Comparison of ENCODE assay signal across 32 cellular contexts in genomic region chr6:98343797-98344196, GRCh38.
"Had no signal": no experiment of that assay in that cellular context is flagged by ENCODE, and none has a peak within 500 bp of the region (broad histone marks: within the 10 kb centered on the region; RNA-seq: fewer than 3 reads in every experiment).

No MANE protein-coding gene starts in this region.

- H3K36me3 ChIP-seq: ascending aorta, cardiac muscle cell had no signal

- H3K4me1 ChIP-seq: ascending aorta had no signal

- H3K27me3 ChIP-seq: ascending aorta, cardiac muscle cell had no signal

- ATAC-seq: activated CD4-positive, alpha-beta T cell treated with anti-CD3 and anti-CD28 coated beads for 36 hours; activated CD4-positive, CD25-positive, alpha-beta regulatory T cell treated with anti-CD3 and anti-CD28 coated beads, Interleukin-2, amount 50 U/mL, for 24 hours; activated CD8-positive, alpha-beta memory T cell treated with anti-CD3 and anti-CD28 coated beads, Interleukin-2, amount 10 ng/mL, durations not matched to agents 7 days and 5 days; activated CD8-positive, alpha-beta T cell treated with anti-CD3 and anti-CD28 coated beads, Interleukin-2, amount 10 ng/mL, durations not matched to agents 7 days and 5 days; activated naive CD8-positive, alpha-beta T cell treated with anti-CD3 and anti-CD28 coated beads, Interleukin-2, amount 50 U/mL, for 24 hours had no signal

- FAIRE-seq: bronchial epithelial cell, TTC549 had no signal

- DNase-seq: activated CD4-positive, alpha-beta memory T cell treated with anti-CD3 and anti-CD28 coated beads, Interleukin-2, amount 10 ng/mL, durations not matched to agents 7 days and 5 days; activated CD4-positive, alpha-beta T cell treated with anti-CD3 and anti-CD28 coated beads for 1 hour; activated CD4-positive, alpha-beta T cell treated with anti-CD3 and anti-CD28 coated beads for 36 hours; activated CD4-positive, alpha-beta T cell treated with anti-CD3 and anti-CD28 coated beads for 48 hours; activated CD4-positive, alpha-beta T cell treated with anti-CD3 and anti-CD28 coated beads, Interleukin-2, amount 10 ng/mL, durations not matched to agents 7 days and 5 days; activated CD4-positive, alpha-beta T cell treated with anti-CD3 and anti-CD28 coated beads, Interleukin-2, amount 50 U/mL, for 48 hours; activated CD4-positive, CD25-positive, alpha-beta regulatory T cell; activated CD8-positive, alpha-beta memory T cell treated with anti-CD3 and anti-CD28 coated beads for 24 hours; activated CD8-positive, alpha-beta memory T cell treated with anti-CD3 and anti-CD28 coated beads, Interleukin-2, amount 10 ng/mL, durations not matched to agents 7 days and 5 days; activated CD8-positive, alpha-beta memory T cell treated with anti-CD3 and anti-CD28 coated beads, Interleukin-2, amount 50 U/mL, for 48 hours; activated CD8-positive, alpha-beta T cell treated with anti-CD3 and anti-CD28 coated beads, Interleukin-2, amount 10 ng/mL, durations not matched to agents 7 days and 5 days; activated effector memory CD4-positive, alpha-beta T cell treated with Interleukin-2 at 50 U/mL for 16 hours; activated gamma-delta T cell; activated naive CD4-positive, alpha-beta T cell treated with anti-CD3 and anti-CD28 coated beads, Interleukin-2, amount 10 ng/mL, durations not matched to agents 7 days and 5 days; activated naive CD4-positive, alpha-beta T cell treated with Interleukin-2 at 50 U/mL for 16 hours; activated naive CD8-positive, alpha-beta T cell treated with anti-CD3 and anti-CD28 coated beads, Interleukin-2, amount 10 ng/mL, durations not matched to agents 7 days and 5 days; activated naive CD8-positive, alpha-beta T cell treated with anti-CD3 and anti-CD28 coated beads, Interleukin-2, amount 50 U/mL, for 24 hours; activated T-cell treated with anti-CD3 and anti-CD28 coated beads, Interleukin-2, amount 50 U/mL, for 24 hours; activated T-cell treated with anti-CD3 and anti-CD28 coated beads, Interleukin-2, amount 50 U/mL, for 48 hours; amygdala; anterior cingulate cortex; caudate nucleus; cerebellar nuclear complex; T-helper 1 cell; T-helper 2 cell; T-helper 9 cell had no signal

- H3K27ac ChIP-seq: ascending aorta, cardiac muscle cell, VCaP had no signal

- H3K4me3 ChIP-seq: ascending aorta, cardiac muscle cell had no signal

- H3K9me3 ChIP-seq: ascending aorta had no signal
